ENCODE assay signal across 10 cellular contexts in genomic region chr10:69869291-69869841, GRCh38.
DNase-seq lines count a peak whose midpoint lies in the region; ATAC-seq, FAIRE-seq and TF ChIP-seq lines count a peak whose summit lies in the region.
"Had no signal": no experiment of that assay in that cellular context is flagged by ENCODE, and none has a peak within 500 bp of the region (broad histone marks: within the 10 kb centered on the region; RNA-seq: fewer than 3 reads in every experiment).

No MANE protein-coding gene starts in this region.

- CTCF ChIA-PET in T-cell (lab: Charles Lee): no interaction called here

- H3K9me3 Mint-ChIP-seq in nephron progenitor cell (no peaks in the 10 kb centered on the region), T-cell (no peaks in the 10 kb centered on the region)
- no peaks in the 10 kb centered on the region for H3K9me3 Mint-ChIP-seq in activated naive CD8-positive, alpha-beta T cell treated with anti-CD3 and anti-CD28 coated beads for 36 hours
- H3K9me3 Mint-ChIP-seq: immature natural killer cell had no signal

- H3K4me3 ChIP-seq in AG09309 (ENCODE audit: control insufficient read depth, low read depth, low read length) (no peak overlapping the region), bronchial epithelial cell (ENCODE audit: low read depth, low read length) (no peak overlapping the region)
- H3K4me3 ChIP-seq: BLaER1 had no signal

- H3K4me1 Mint-ChIP-seq in nephron progenitor cell: peaks cover 35% of the 10 kb centered on the region
- no peaks in the 10 kb centered on the region for H3K4me1 Mint-ChIP-seq in T-cell
- H3K4me1 Mint-ChIP-seq in activated naive CD8-positive, alpha-beta T cell treated with anti-CD3 and anti-CD28 coated beads for 36 hours: no peaks in the 10 kb centered on the region
- H3K4me1 Mint-ChIP-seq: immature natural killer cell had no signal

- H3K4me3 Mint-ChIP-seq in nephron progenitor cell (no peak overlapping the region), T-cell (no peak overlapping the region)
- no peak overlapping the region for H3K4me3 Mint-ChIP-seq in activated naive CD8-positive, alpha-beta T cell treated with anti-CD3 and anti-CD28 coated beads for 36 hours
- H3K4me3 Mint-ChIP-seq: immature natural killer cell had no signal

- no peak overlapping the region for H3K27ac Mint-ChIP-seq in nephron progenitor cell
- peak overlapping the region in 1 of 2 donors; percentile 15 for H3K27ac Mint-ChIP-seq in T-cell
- no peak overlapping the region for H3K27ac Mint-ChIP-seq in activated naive CD8-positive, alpha-beta T cell treated with anti-CD3 and anti-CD28 coated beads for 36 hours
- H3K27ac Mint-ChIP-seq: immature natural killer cell had no signal

- TF ChIP-seq CTCF in AG09309 (IDR thresholded peaks at IDR 0.05; ENCODE audit: control insufficient read depth, insufficient read depth, low read depth, low read length, missing control alignments) (no peak), bronchial epithelial cell (IDR thresholded peaks at IDR 0.05; ENCODE audit: insufficient read depth, low read length, severe bottlenecking) (no peak), nephron progenitor cell (IDR thresholded peaks at IDR 0.05) (no peak)

- no peaks in the 10 kb centered on the region for H3K36me3 Mint-ChIP-seq in nephron progenitor cell (ENCODE audit: low read depth)
- no peaks in the 10 kb centered on the region for H3K36me3 Mint-ChIP-seq in T-cell
- H3K36me3 Mint-ChIP-seq in activated naive CD8-positive, alpha-beta T cell treated with anti-CD3 and anti-CD28 coated beads for 36 hours: no peaks in the 10 kb centered on the region

- no peak for ATAC-seq in T-cell (replicated peaks in 1 of 4)

- peak; percentile 20 for FAIRE-seq in HTR-8/SVneo (lab: Jason Lieb, UNC)
- no peak for FAIRE-seq in bronchial epithelial cell (lab: Jason Lieb, UNC)

- POLR2A ChIA-PET in T-cell (lab: Charles Lee): no interaction called here

- H3K27me3 Mint-ChIP-seq in nephron progenitor cell (ENCODE audit: low read depth, poor library complexity) (peaks cover 51% of the 10 kb centered on the region), T-cell (peaks cover 4 to 7% of the 10 kb centered on the region in 2 donors)
- H3K27me3 Mint-ChIP-seq in activated naive CD8-positive, alpha-beta T cell treated with anti-CD3 and anti-CD28 coated beads for 36 hours: no peaks in the 10 kb centered on the region

- DNase-seq in AG09309 (ENCODE audit: low read depth): peak; percentile 59
- DNase-seq in HTR-8/SVneo (ENCODE audit: insufficient read length, low spot score): peak; percentile 41
- peak; percentile 40 for DNase-seq in bronchial epithelial cell (ENCODE audit: low read depth)
- DNase-seq in kidney glomerular epithelial cell (lab: John Stamatoyannopoulos, UW): peak; percentile 19
- DNase-seq in nephron progenitor cell: no peak
- no peak for DNase-seq in COLO668 (lab: John Stamatoyannopoulos, UW; ENCODE audit: unreplicated experiment)
- DNase-seq in T-cell: no peak
- no peak for DNase-seq in activated naive CD8-positive, alpha-beta T cell treated with anti-CD3 and anti-CD28 coated beads for 36 hours
- DNase-seq: immature natural killer cell had no signal

- H3K27me3 ChIP-seq in bronchial epithelial cell (ENCODE audit: control insufficient read depth, insufficient read depth, low read length): no peaks in the 10 kb centered on the region
- H3K27me3 ChIP-seq: BLaER1 had no signal

- H3K36me3 ChIP-seq in bronchial epithelial cell (ENCODE audit: control insufficient read depth, insufficient read depth, low read length): no peaks in the 10 kb centered on the region
- H3K36me3 ChIP-seq: BLaER1 had no signal

Comparison
In these comparisons a context has a peak if more than half of its experiments do, and no peak if none do; other contexts are left out.
1. DNase-seq: peak in AG09309 (single experiment), HTR-8/SVneo (single experiment), bronchial epithelial cell (single experiment) and kidney glomerular epithelial cell (single experiment); none in nephron progenitor cell (single experiment), COLO668 (single experiment), T-cell (0 of 34) and activated naive CD8-positive, alpha-beta T cell treated with anti-CD3 and anti-CD28 coated beads for 36 hours (single experiment).